In genomic region chr7:6558837-6559236, GRCh38 we compare ENCODE assay signal across 8 cellular contexts. TPM values are rescaled to one million over a fixed set of nuclear protein-coding genes. Genes with fewer than 3 reads are reported as not detected.
A peak's percentile ranks its signal among the peaks of the same experiment; 100 is the strongest.
DNase-seq lines count a peak whose midpoint lies in the region; ATAC-seq, FAIRE-seq and TF ChIP-seq lines count a peak whose summit lies in the region.

No MANE protein-coding gene starts in this region.

- no peaks in the 10 kb centered on the region for H3F3A ChIP-seq in MM.1S (ENCODE audit: insufficient read depth, low read length)

- H4K20me1 ChIP-seq in MM.1S (ENCODE audit: insufficient read depth, low read length), result no peaks in the 10 kb centered on the region

- no peaks in the 10 kb centered on the region for H3K9me3 Mint-ChIP-seq in activated CD8-positive, alpha-beta T cell treated with anti-CD3 and anti-CD28 coated beads, Interleukin-2, amount 10 ng/mL, durations not matched to agents 7 days and 5 days (ENCODE audit: insufficient read depth)

- CTCF ChIA-PET in activated CD8-positive, alpha-beta T cell treated with anti-CD3 and anti-CD28 coated beads, Interleukin-2, amount 10 ng/mL, durations not matched to agents 7 days and 5 days (lab: Charles Lee), result interaction anchor here (0.5 to 2.9 kb wide), 16 partner anchors 11 to 63 kb away, joined by 3 to 32 read pairs (median 3); partner anchors contain the start of gene ZDHHC4

- H3K27me3 ChIP-seq in MM.1S (replicated peaks; ENCODE audit: insufficient read depth, low read length), result no peaks in the 10 kb centered on the region

- H3K9me3 ChIP-seq in MM.1S (replicated peaks; ENCODE audit: insufficient read depth, low read length), result no peaks in the 10 kb centered on the region
- H3K9me3 ChIP-seq in mucosa of descending colon, result no peaks in the 10 kb centered on the region

- POLR2A ChIA-PET in activated CD8-positive, alpha-beta T cell treated with anti-CD3 and anti-CD28 coated beads, Interleukin-2, amount 10 ng/mL, durations not matched to agents 7 days and 5 days (lab: Charles Lee), result interaction anchor here (0.6 to 1.6 kb wide), 3 partner anchors 19 to 43 kb away, joined by 3 to 5 read pairs (median 3); partner anchors contain the start of gene ZDHHC4

- TF ChIP-seq CTCF in 22Rv1 (IDR thresholded peaks at IDR 0.05) (peak; percentile 45), D721Med (IDR thresholded peaks at IDR 0.05; ENCODE audit: insufficient read depth, missing control alignments) (peak; percentile 56), MM.1S (IDR thresholded peaks at IDR 0.05; ENCODE audit: low read length) (peak; percentile 25), mucosa of descending colon (IDR thresholded peaks at IDR 0.05) (no peak)

- no peak overlapping the region for H2AFZ ChIP-seq in MM.1S (ENCODE audit: low read length)

- FAIRE-seq in D721Med (lab: Jason Lieb, UNC), result no peak

- no peak overlapping the region for H3K9ac ChIP-seq in MM.1S (ENCODE audit: low read length)

- no peak overlapping the region for H3K4me3 ChIP-seq in MM.1S (ENCODE audit: low read length)
- no peak overlapping the region for H3K4me3 ChIP-seq in mucosa of descending colon

- intact Hi-C loops in mucosa of descending colon (cut with DNase I, micrococcal nuclease), result no loop called here

- H3K4me1 ChIP-seq in MM.1S (ENCODE audit: low read length) (no peaks in the 10 kb centered on the region), mucosa of descending colon (ENCODE audit: low read depth) (no peaks in the 10 kb centered on the region)

- H3K27ac ChIP-seq in 22Rv1, result no peak overlapping the region
- H3K27ac ChIP-seq in MM.1S (ENCODE audit: low read length), result no peak overlapping the region

- H3K4me1 Mint-ChIP-seq in activated CD8-positive, alpha-beta T cell treated with anti-CD3 and anti-CD28 coated beads, Interleukin-2, amount 10 ng/mL, durations not matched to agents 7 days and 5 days (ENCODE audit: low read depth), result peaks cover 9% of the 10 kb centered on the region

- H3K4me3 Mint-ChIP-seq in activated CD8-positive, alpha-beta T cell treated with anti-CD3 and anti-CD28 coated beads, Interleukin-2, amount 10 ng/mL, durations not matched to agents 7 days and 5 days, result no peak overlapping the region

- H3K27me3 Mint-ChIP-seq in activated CD8-positive, alpha-beta T cell treated with anti-CD3 and anti-CD28 coated beads, Interleukin-2, amount 10 ng/mL, durations not matched to agents 7 days and 5 days (ENCODE audit: low read depth), result peaks cover 3% of the 10 kb centered on the region

- no peak for ATAC-seq in activated CD8-positive, alpha-beta T cell treated with anti-CD3 and anti-CD28 coated beads, Interleukin-2, amount 10 ng/mL, durations not matched to agents 7 days and 5 days
- ATAC-seq in mucosa of descending colon (peak; percentile 47), HG02588 (IDR thresholded peaks at IDR 0.05; ENCODE audit: unreplicated experiment) (no peak)

- no peak overlapping the region for H3K27ac Mint-ChIP-seq in activated CD8-positive, alpha-beta T cell treated with anti-CD3 and anti-CD28 coated beads, Interleukin-2, amount 10 ng/mL, durations not matched to agents 7 days and 5 days

- no peak for DNase-seq in D721Med (ENCODE audit: insufficient read length, low spot score)
- no peak for DNase-seq in MM.1S
- DNase-seq in activated CD8-positive, alpha-beta T cell treated with anti-CD3 and anti-CD28 coated beads, Interleukin-2, amount 10 ng/mL, durations not matched to agents 7 days and 5 days, result peak; percentile 34
- peak in 1 of 3 donors; percentile 51 for DNase-seq in mucosa of descending colon
- no peak for DNase-seq in T-helper 2 cell
- no peak for DNase-seq in activated effector memory CD4-positive, alpha-beta T cell treated with Interleukin-2 at 50 U/mL for 16 hours

- H3K9me2 ChIP-seq in MM.1S (replicated peaks; ENCODE audit: insufficient read depth, low read length), result no peaks in the 10 kb centered on the region

- H3K36me3 ChIP-seq in MM.1S (replicated peaks; ENCODE audit: insufficient read depth, low read length), result no peaks in the 10 kb centered on the region
- no peaks in the 10 kb centered on the region for H3K36me3 ChIP-seq in mucosa of descending colon (ENCODE audit: low read depth)

- H3K4me2 ChIP-seq in MM.1S (ENCODE audit: low read depth, low read length), result no peak overlapping the region

- no peaks in the 10 kb centered on the region for H3K79me2 ChIP-seq in MM.1S (ENCODE audit: low read length)

- no peaks in the 10 kb centered on the region for H3K36me3 Mint-ChIP-seq in activated CD8-positive, alpha-beta T cell treated with anti-CD3 and anti-CD28 coated beads, Interleukin-2, amount 10 ng/mL, durations not matched to agents 7 days and 5 days (ENCODE audit: low read depth)

RNA-seq across cellular contexts. Expression of gene GRID2IP, which starts 7.6 kb away (rescaled TPM):
- total RNA-seq in activated CD8-positive, alpha-beta T cell treated with anti-CD3 and anti-CD28 coated beads, Interleukin-2, amount 10 ng/mL, durations not matched to agents 7 days and 5 days, result under 1 TPM in 1 of 2 experiments, not detected in 1; 0.21 TPM
- 1 to 10 TPM in 1 of 3 donors, under 1 TPM in 2; 0.41 to 1.0 (median 0.58) TPM for total RNA-seq in mucosa of descending colon

RNA-seq across cellular contexts. Expression of gene ZDHHC4, which starts 18.4 kb away (rescaled TPM):
- total RNA-seq in activated CD8-positive, alpha-beta T cell treated with anti-CD3 and anti-CD28 coated beads, Interleukin-2, amount 10 ng/mL, durations not matched to agents 7 days and 5 days, result 10 to 100 TPM; 29.3 to 35.7 TPM
- 10 to 100 TPM; 40.4 to 55.9 (median 41.7) TPM for total RNA-seq in mucosa of descending colon

RNA-seq across cellular contexts. Expression of gene INTS15, which starts 31.0 kb away (rescaled TPM):
- total RNA-seq in activated CD8-positive, alpha-beta T cell treated with anti-CD3 and anti-CD28 coated beads, Interleukin-2, amount 10 ng/mL, durations not matched to agents 7 days and 5 days, result 10 to 100 TPM; 40.9 to 42.7 TPM
- total RNA-seq in mucosa of descending colon, result 10 to 100 TPM; 24.5 to 38.5 (median 26.2) TPM

RNA-seq across cellular contexts. Expression of gene ZNF853, which starts 56.6 kb away (rescaled TPM):
- total RNA-seq in activated CD8-positive, alpha-beta T cell treated with anti-CD3 and anti-CD28 coated beads, Interleukin-2, amount 10 ng/mL, durations not matched to agents 7 days and 5 days, result 1 to 10 TPM in 1 of 2 experiments, under 1 TPM in 1; 0.78 to 1.0 TPM
- total RNA-seq in mucosa of descending colon, result 10 to 100 TPM in 1 of 3 donors, 1 to 10 TPM in 1, under 1 TPM in 1; 0.84 to 19.9 (median 1.4) TPM
